In genomic region chr3:47534021-47534454, GRCh38 we compare ENCODE assay signal across 24 cellular contexts. TPM values are rescaled to one million over a fixed set of nuclear protein-coding genes. Genes with fewer than 3 reads are reported as not detected.
"Had no signal": no experiment of that assay in that cellular context is flagged by ENCODE, and none has a peak within 500 bp of the region (broad histone marks: within the 10 kb centered on the region; RNA-seq: fewer than 3 reads in every experiment).

No MANE protein-coding gene starts in this region.

- H3K36me3 Mint-ChIP-seq: activated naive CD8-positive, alpha-beta T cell; naive thymus-derived CD4-positive, alpha-beta T cell had no signal

- H3K27ac Mint-ChIP-seq: activated naive CD8-positive, alpha-beta T cell; naive thymus-derived CD4-positive, alpha-beta T cell had no signal

- H3K9me3 ChIP-seq: colonic mucosa, pancreas, psoas muscle, testis, transverse colon had no signal

- H3K27ac ChIP-seq: cardiac muscle cell, colonic mucosa, pancreas, psoas muscle, testis, transverse colon, VCaP had no signal

- H3K4me1 ChIP-seq: colonic mucosa, pancreas, psoas muscle, testis, transverse colon had no signal

- ATAC-seq: left cardiac atrium; naive thymus-derived CD4-positive, alpha-beta T cell; pancreas; psoas muscle had no signal

- H3K4me3 ChIP-seq: cardiac muscle cell, colonic mucosa, pancreas, psoas muscle, testis, transverse colon had no signal

- H3K27me3 ChIP-seq: cardiac muscle cell, colonic mucosa, pancreas, testis, transverse colon had no signal

- H3K9me3 Mint-ChIP-seq: neural crest cell had no signal

- FAIRE-seq: endometrium, islet of Langerhans, pancreas had no signal

- DNase-seq: activated CD4-positive, alpha-beta T cell treated with anti-CD3 and anti-CD28 coated beads for 48 hours; activated CD4-positive, alpha-beta T cell treated with anti-CD3 and anti-CD28 coated beads, Interleukin-2, amount 50 U/mL, for 48 hours; activated CD8-positive, alpha-beta memory T cell treated with anti-CD3 and anti-CD28 coated beads for 24 hours; activated effector memory CD4-positive, alpha-beta T cell treated with Interleukin-2 at 50 U/mL for 16 hours; activated naive CD4-positive, alpha-beta T cell treated with Interleukin-2 at 50 U/mL for 16 hours; anterior cingulate cortex; cerebellar nuclear complex; colonic mucosa; effector CD8-positive, alpha-beta T cell; left cardiac atrium; midbrain; naive thymus-derived CD4-positive, alpha-beta T cell; nucleus accumbens; pancreas; psoas muscle; stimulated activated naive CD4-positive, alpha-beta T cell treated with Interleukin-2 at 50 U/mL for 16 hours; testis; transverse colon had no signal

- H3K4me3 Mint-ChIP-seq: activated naive CD8-positive, alpha-beta T cell; naive thymus-derived CD4-positive, alpha-beta T cell; neural crest cell had no signal

- H3K36me3 ChIP-seq: cardiac muscle cell, colonic mucosa, pancreas, transverse colon had no signal

RNA-seq across cellular contexts. Expression of gene CSPG5, which starts 44.6 kb away (rescaled TPM):
- polyA plus RNA-seq: naive thymus-derived CD4-positive, alpha-beta T cell had no signal
